In the genomic region with DNA sequence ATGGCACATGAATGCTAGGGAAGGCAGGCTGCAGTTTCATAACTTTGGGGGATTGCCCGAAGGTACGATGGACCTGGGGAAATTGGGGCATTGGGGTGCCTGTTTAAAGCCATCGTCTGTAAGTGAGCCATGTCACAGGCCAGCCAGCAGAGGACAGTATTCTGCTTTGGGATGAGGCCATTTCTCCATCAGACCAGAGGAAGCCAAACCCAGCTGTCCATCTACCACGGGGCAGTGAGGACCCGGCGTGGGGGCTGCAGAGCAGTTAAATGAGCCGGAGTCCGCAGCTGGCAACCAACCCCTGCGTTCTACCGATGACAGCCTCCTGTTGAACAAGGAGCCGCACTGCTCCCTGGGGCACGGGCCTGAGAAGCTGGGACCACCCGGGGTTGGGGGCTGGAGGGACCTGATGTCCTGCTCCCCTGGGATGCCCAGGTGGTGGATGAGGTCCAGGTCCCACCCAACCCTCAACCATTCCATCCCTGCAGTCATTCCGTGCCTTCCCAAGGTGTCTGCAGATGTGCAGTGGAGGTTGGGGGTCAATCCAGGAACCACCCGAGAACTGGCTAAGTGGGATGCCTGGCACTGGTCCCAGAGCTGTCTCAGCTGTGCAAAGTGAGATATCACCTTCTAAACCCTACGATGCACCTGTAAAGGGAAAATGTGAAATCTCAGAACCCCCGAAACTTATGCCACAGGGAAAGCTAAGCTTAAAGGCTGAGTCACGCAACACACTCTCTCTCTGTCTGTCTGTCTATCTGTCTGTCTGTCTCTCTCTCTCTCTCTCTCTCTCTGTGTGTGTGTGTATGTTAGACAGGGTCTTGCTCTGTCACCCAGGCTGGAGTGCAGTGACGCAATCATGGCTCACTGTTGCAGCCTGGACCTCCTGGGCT, we compare ENCODE assay signal across 8 cellular contexts. TPM values are rescaled to one million over a fixed set of nuclear protein-coding genes. Genes with fewer than 3 reads are reported as not detected.
DNase-seq lines count a peak whose midpoint lies in the region; ATAC-seq and TF ChIP-seq lines count a peak whose summit lies in the region.

No MANE protein-coding gene starts in this region.

- no peaks in the 10 kb centered on the region for H3K9me2 ChIP-seq in OCI-LY1 (ENCODE audit: low read depth, low read length)

- no peaks in the 10 kb centered on the region for H3K79me1 ChIP-seq in neuronal stem cell (ENCODE audit: low read depth, low read length)

- H3K14ac ChIP-seq in neuronal stem cell (ENCODE audit: low read length) = no peak overlapping the region

- H3K27me3 ChIP-seq in OCI-LY1 (ENCODE audit: insufficient read depth, low read length) (no peaks in the 10 kb centered on the region), neuronal stem cell (ENCODE audit: control insufficient read depth in 3 of 3, insufficient read depth in 3 of 3, low read depth in 1 of 3, low read length in 3 of 3) (no peaks in the 10 kb centered on the region)

- H3K36me3 ChIP-seq in OCI-LY1 (ENCODE audit: insufficient read depth, low read length) (no peaks in the 10 kb centered on the region), neuronal stem cell (replicated peaks in 1 of 2; ENCODE audit: control insufficient read depth in 2 of 2, insufficient read depth in 2 of 2, low read length in 2 of 2) (no peaks in the 10 kb centered on the region)

- no peak overlapping the region for H4K8ac ChIP-seq in neuronal stem cell (ENCODE audit: low read depth, low read length)

- no peak for ATAC-seq in GM21825 (IDR thresholded peaks at IDR 0.05; ENCODE audit: unreplicated experiment)

- H3K27ac ChIP-seq in OCI-LY1 (ENCODE audit: low read depth, low read length, poor library complexity, severe bottlenecking) (no peak overlapping the region), neuronal stem cell (replicated peaks; ENCODE audit: low read length) (no peak overlapping the region)

- H2AK5ac ChIP-seq in neuronal stem cell (ENCODE audit: low read depth, low read length) = no peak overlapping the region

- no peak overlapping the region for H3K18ac ChIP-seq in neuronal stem cell (ENCODE audit: low read length)

- no peak overlapping the region for H3K4me2 ChIP-seq in OCI-LY1 (ENCODE audit: low read length)
- no peak overlapping the region for H3K4me2 ChIP-seq in neuronal stem cell (ENCODE audit: insufficient read depth, low read length, poor library complexity, severe bottlenecking)

- no peaks in the 10 kb centered on the region for H3F3A ChIP-seq in OCI-LY1 (ENCODE audit: insufficient read depth, low read length)

- DNase-seq in DMS53 (lab: John Stamatoyannopoulos, UW) (peak; percentile 90), HuH-7 (ENCODE audit: low spot score) (peak; percentile 77), fibroblast of villous mesenchyme (ENCODE audit: low read depth) (peak; percentile 74), neuronal stem cell (ENCODE audit: low spot score) (peak; percentile 56), KG1 (lab: John Stamatoyannopoulos, UW) (no peak)
- DNase-seq in activated effector memory CD4-positive, alpha-beta T cell treated with Interleukin-2 at 50 U/mL for 16 hours = peak; percentile 16

- H3K79me2 ChIP-seq in OCI-LY1 (ENCODE audit: insufficient read depth, low read length) = no peaks in the 10 kb centered on the region

- H2BK12ac ChIP-seq in neuronal stem cell (ENCODE audit: low read length) = no peak overlapping the region

- H4K20me1 ChIP-seq in OCI-LY1 (ENCODE audit: insufficient read depth, low read length) = no peaks in the 10 kb centered on the region

- no peak overlapping the region for H3K23ac ChIP-seq in neuronal stem cell (ENCODE audit: low read depth, low read length, poor library complexity)

- H2BK120ac ChIP-seq in neuronal stem cell (ENCODE audit: low read depth, low read length) = no peak overlapping the region

- H3K4me1 ChIP-seq in OCI-LY1 (ENCODE audit: insufficient read depth, low read length, severe bottlenecking) (no peaks in the 10 kb centered on the region), neuronal stem cell (ENCODE audit: control insufficient read depth in 2 of 2, insufficient read depth in 1 of 2, low read depth in 1 of 2, low read length in 2 of 2) (peaks cover 0 to 5% of the 10 kb centered on the region in 2 donors)

- H4K91ac ChIP-seq in neuronal stem cell (ENCODE audit: low read depth, low read length, poor library complexity) = no peak overlapping the region

- no peak overlapping the region for H2BK5ac ChIP-seq in neuronal stem cell (ENCODE audit: low read length)

- no peak overlapping the region for H2BK15ac ChIP-seq in neuronal stem cell (ENCODE audit: low read length)

- no peak overlapping the region for H3K9ac ChIP-seq in OCI-LY1 (ENCODE audit: low read length)
- peak overlapping the region; percentile 64 for H3K9ac ChIP-seq in neuronal stem cell (ENCODE audit: low read depth, low read length, poor library complexity)

- H2AFZ ChIP-seq in OCI-LY1 (ENCODE audit: low read length) (no peak overlapping the region), neuronal stem cell (ENCODE audit: low read length) (peak overlapping the region; percentile 53)

- TF ChIP-seq CTCF in OCI-LY1 (IDR thresholded peaks at IDR 0.05; ENCODE audit: low read length) (peak; percentile 93), fibroblast of villous mesenchyme (IDR thresholded peaks at IDR 0.05; ENCODE audit: insufficient read depth, low read depth, low read length) (peak; percentile 97)

- H3K4me3 ChIP-seq in OCI-LY1 (ENCODE audit: low read depth, low read length, poor library complexity, severe bottlenecking) = no peak overlapping the region
- no peak overlapping the region for H3K4me3 ChIP-seq in fibroblast of villous mesenchyme (ENCODE audit: low read depth, low read length)
- no peak overlapping the region for H3K4me3 ChIP-seq in neuronal stem cell (ENCODE audit: low read length in 2 of 2)

- H3K4ac ChIP-seq in neuronal stem cell (ENCODE audit: low read length) = no peak overlapping the region

- WGBS in neuronal stem cell (ENCODE audit: extremely low coverage in 2 of 2, insufficient read length in 2 of 2, insufficient replicate concordance in 1 of 2), 2 donors = no CpG with 5 or more reads among the region's 19 CpGs

- H3K9me3 ChIP-seq in OCI-LY1 (ENCODE audit: low read length) (no peaks in the 10 kb centered on the region), neuronal stem cell (replicated peaks in 1 of 2; ENCODE audit: control insufficient read depth in 2 of 2, insufficient read depth in 1 of 2, low read depth in 1 of 2, low read length in 2 of 2) (peaks cover 0 to 3% of the 10 kb centered on the region in 2 donors)

RNA-seq across cellular contexts. Expression of gene RHBDD2, which starts 12.1 kb away (rescaled TPM):
- 20.7 and 26.1 TPM in 2 replicates for total RNA-seq in fibroblast of villous mesenchyme
- 74.0 TPM for polyA plus RNA-seq in neuronal stem cell (2013, experiment 1 of 2)
- 73.5 TPM for polyA plus RNA-seq in neuronal stem cell (2013, experiment 2 of 2)

RNA-seq across cellular contexts. Expression of gene POR, which starts 48.2 kb away (rescaled TPM):
- total RNA-seq in fibroblast of villous mesenchyme = 77.0 and 90.7 TPM in 2 replicates
- 61.0 TPM for polyA plus RNA-seq in neuronal stem cell (2013, experiment 1 of 2)
- 62.9 TPM for polyA plus RNA-seq in neuronal stem cell (2013, experiment 2 of 2)

RNA-seq across cellular contexts. Expression of gene CCL24, which starts 53.1 kb away (rescaled TPM):
- not detected in 2 replicates for total RNA-seq in fibroblast of villous mesenchyme
- not detected for polyA plus RNA-seq in neuronal stem cell (2013, experiment 1 of 2)
- not detected for polyA plus RNA-seq in neuronal stem cell (2013, experiment 2 of 2)
